2 cellular contexts compared by ENCODE assay signal in the genomic region with DNA sequence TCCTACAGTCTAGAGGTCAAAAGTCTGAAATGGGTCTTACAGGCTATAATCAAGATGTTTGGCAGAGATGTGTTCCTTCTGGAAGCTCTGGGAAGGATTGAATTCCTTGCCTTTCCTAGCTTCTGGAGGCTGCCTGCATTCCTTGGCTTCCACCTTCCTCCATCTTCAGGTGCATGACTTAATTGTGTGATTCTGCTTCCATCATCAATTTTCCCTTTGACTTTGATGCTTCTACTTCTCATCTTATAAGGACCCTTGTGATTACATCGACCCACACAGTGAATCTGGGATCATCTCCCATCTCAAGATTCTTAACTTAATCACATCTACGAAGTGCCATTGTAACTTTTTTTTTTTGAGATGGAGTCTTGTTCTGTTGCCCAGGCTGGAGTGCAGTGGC.
TF ChIP-seq lines count a peak whose summit lies in the region.

No MANE protein-coding gene starts in this region.

TF ChIP-seq in HepG2, 621 proteins besides CTCF, POLR2A, EP300 and RAD21 (continued from another document):
- TF ChIP-seq, protein P1, sequence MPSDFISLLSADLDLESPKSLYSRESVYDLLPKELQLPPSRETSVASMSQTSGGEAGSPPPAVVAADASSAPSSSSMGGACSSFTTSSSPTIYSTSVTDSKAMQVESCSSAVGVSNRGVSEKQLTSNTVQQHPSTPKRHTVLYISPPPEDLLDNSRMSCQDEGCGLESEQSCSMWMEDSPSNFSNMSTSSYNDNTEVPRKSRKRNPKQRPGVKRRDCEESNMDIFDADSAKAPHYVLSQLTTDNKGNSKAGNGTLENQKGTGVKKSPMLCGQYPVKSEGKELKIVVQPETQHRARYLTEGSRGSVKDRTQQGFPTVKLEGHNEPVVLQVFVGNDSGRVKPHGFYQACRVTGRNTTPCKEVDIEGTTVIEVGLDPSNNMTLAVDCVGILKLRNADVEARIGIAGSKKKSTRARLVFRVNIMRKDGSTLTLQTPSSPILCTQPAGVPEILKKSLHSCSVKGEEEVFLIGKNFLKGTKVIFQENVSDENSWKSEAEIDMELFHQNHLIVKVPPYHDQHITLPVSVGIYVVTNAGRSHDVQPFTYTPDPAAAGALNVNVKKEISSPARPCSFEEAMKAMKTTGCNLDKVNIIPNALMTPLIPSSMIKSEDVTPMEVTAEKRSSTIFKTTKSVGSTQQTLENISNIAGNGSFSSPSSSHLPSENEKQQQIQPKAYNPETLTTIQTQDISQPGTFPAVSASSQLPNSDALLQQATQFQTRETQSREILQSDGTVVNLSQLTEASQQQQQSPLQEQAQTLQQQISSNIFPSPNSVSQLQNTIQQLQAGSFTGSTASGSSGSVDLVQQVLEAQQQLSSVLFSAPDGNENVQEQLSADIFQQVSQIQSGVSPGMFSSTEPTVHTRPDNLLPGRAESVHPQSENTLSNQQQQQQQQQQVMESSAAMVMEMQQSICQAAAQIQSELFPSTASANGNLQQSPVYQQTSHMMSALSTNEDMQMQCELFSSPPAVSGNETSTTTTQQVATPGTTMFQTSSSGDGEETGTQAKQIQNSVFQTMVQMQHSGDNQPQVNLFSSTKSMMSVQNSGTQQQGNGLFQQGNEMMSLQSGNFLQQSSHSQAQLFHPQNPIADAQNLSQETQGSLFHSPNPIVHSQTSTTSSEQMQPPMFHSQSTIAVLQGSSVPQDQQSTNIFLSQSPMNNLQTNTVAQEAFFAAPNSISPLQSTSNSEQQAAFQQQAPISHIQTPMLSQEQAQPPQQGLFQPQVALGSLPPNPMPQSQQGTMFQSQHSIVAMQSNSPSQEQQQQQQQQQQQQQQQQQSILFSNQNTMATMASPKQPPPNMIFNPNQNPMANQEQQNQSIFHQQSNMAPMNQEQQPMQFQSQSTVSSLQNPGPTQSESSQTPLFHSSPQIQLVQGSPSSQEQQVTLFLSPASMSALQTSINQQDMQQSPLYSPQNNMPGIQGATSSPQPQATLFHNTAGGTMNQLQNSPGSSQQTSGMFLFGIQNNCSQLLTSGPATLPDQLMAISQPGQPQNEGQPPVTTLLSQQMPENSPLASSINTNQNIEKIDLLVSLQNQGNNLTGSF (CRISPR knock-in tag; IDR thresholded peaks at IDR 0.05) = no peak
- TF ChIP-seq TCF12 (IDR thresholded peaks at IDR 0.05) = no peak
- TF ChIP-seq TCF12 (CRISPR knock-in tag; IDR thresholded peaks at IDR 0.05) = no peak
- TF ChIP-seq, protein P2, sequence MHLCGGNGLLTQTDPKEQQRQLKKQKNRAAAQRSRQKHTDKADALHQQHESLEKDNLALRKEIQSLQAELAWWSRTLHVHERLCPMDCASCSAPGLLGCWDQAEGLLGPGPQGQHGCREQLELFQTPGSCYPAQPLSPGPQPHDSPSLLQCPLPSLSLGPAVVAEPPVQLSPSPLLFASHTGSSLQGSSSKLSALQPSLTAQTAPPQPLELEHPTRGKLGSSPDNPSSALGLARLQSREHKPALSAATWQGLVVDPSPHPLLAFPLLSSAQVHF (CRISPR knock-in tag; IDR thresholded peaks at IDR 0.05) = no peak
- TF ChIP-seq MAFF (IDR thresholded peaks at IDR 0.05; ENCODE audit: low read depth, low read length) = peak; percentile 65
- TF ChIP-seq, protein P3, sequence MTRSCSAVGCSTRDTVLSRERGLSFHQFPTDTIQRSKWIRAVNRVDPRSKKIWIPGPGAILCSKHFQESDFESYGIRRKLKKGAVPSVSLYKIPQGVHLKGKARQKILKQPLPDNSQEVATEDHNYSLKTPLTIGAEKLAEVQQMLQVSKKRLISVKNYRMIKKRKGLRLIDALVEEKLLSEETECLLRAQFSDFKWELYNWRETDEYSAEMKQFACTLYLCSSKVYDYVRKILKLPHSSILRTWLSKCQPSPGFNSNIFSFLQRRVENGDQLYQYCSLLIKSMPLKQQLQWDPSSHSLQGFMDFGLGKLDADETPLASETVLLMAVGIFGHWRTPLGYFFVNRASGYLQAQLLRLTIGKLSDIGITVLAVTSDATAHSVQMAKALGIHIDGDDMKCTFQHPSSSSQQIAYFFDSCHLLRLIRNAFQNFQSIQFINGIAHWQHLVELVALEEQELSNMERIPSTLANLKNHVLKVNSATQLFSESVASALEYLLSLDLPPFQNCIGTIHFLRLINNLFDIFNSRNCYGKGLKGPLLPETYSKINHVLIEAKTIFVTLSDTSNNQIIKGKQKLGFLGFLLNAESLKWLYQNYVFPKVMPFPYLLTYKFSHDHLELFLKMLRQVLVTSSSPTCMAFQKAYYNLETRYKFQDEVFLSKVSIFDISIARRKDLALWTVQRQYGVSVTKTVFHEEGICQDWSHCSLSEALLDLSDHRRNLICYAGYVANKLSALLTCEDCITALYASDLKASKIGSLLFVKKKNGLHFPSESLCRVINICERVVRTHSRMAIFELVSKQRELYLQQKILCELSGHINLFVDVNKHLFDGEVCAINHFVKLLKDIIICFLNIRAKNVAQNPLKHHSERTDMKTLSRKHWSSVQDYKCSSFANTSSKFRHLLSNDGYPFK (CRISPR knock-in tag; IDR thresholded peaks at IDR 0.05; ENCODE audit: borderline replicate concordance) = no peak
- no peak for TF ChIP-seq CEBPG (CRISPR knock-in tag; IDR thresholded peaks at IDR 0.05)
- TF ChIP-seq MATR3 (CRISPR knock-in tag; IDR thresholded peaks at IDR 0.05) = no peak
- TF ChIP-seq MAFK (conservative IDR thresholded peaks at IDR 0.05 in 1 of 2, IDR thresholded peaks at IDR 0.05 in 1 of 2; ENCODE audit: low read length in 2 of 2) = peak; percentile 80 to 81
- no peak for TF ChIP-seq IKZF1 (IDR thresholded peaks at IDR 0.05)

TF ChIP-seq in K562, 482 proteins besides CTCF, POLR2A, EP300 and RAD21 (continued from another document):
- TF ChIP-seq, protein P4, sequence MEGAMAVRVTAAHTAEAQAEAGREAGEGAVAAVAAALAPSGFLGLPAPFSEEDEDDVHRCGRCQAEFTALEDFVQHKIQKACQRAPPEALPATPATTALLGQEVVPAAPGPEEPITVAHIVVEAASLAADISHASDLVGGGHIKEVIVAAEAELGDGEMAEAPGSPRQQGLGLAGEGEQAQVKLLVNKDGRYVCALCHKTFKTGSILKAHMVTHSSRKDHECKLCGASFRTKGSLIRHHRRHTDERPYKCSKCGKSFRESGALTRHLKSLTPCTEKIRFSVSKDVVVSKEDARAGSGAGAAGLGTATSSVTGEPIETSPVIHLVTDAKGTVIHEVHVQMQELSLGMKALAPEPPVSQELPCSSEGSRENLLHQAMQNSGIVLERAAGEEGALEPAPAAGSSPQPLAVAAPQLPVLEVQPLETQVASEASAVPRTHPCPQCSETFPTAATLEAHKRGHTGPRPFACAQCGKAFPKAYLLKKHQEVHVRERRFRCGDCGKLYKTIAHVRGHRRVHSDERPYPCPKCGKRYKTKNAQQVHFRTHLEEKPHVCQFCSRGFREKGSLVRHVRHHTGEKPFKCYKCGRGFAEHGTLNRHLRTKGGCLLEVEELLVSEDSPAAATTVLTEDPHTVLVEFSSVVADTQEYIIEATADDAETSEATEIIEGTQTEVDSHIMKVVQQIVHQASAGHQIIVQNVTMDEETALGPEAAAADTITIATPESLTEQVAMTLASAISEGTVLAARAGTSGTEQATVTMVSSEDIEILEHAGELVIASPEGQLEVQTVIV (CRISPR knock-in tag; IDR thresholded peaks at IDR 0.05; ENCODE audit: borderline replicate concordance) = no peak
- peak; percentile 55 for TF ChIP-seq MAFF (IDR thresholded peaks at IDR 0.05; ENCODE audit: low read length)
- TF ChIP-seq HMGN3 (IDR thresholded peaks at IDR 0.05; ENCODE audit: borderline replicate concordance, extremely low read depth, insufficient read length, low read depth, low read length) = no peak
- TF ChIP-seq, protein P5, sequence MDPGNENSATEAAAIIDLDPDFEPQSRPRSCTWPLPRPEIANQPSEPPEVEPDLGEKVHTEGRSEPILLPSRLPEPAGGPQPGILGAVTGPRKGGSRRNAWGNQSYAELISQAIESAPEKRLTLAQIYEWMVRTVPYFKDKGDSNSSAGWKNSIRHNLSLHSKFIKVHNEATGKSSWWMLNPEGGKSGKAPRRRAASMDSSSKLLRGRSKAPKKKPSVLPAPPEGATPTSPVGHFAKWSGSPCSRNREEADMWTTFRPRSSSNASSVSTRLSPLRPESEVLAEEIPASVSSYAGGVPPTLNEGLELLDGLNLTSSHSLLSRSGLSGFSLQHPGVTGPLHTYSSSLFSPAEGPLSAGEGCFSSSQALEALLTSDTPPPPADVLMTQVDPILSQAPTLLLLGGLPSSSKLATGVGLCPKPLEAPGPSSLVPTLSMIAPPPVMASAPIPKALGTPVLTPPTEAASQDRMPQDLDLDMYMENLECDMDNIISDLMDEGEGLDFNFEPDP (CRISPR knock-in tag; IDR thresholded peaks at IDR 0.05) = no peak
- TF ChIP-seq EZH2 (IDR thresholded peaks at IDR 0.05; ENCODE audit: borderline replicate concordance, low read depth, low read length) = no peak
- TF ChIP-seq ZKSCAN1 (IDR thresholded peaks at IDR 0.05; ENCODE audit: low read depth, low read length) = no peak
- TF ChIP-seq ZNF79 (CRISPR knock-in tag; IDR thresholded peaks at IDR 0.05; ENCODE audit: low read depth) = no peak
- no peak for TF ChIP-seq NR3C1 (CRISPR knock-in tag; IDR thresholded peaks at IDR 0.05)
- no peak for TF ChIP-seq ZFP1 (CRISPR knock-in tag; IDR thresholded peaks at IDR 0.05)
- peak; percentile 19; the same call in 1 of the 2 replicates for TF ChIP-seq MAFG (tag; conservative IDR thresholded peaks at IDR 0.05)
- no peak for TF ChIP-seq BRD4 (IDR thresholded peaks at IDR 0.05)
- TF ChIP-seq ZNF766 (CRISPR knock-in tag; conservative IDR thresholded peaks at IDR 0.05) = no peak
- no peak for TF ChIP-seq CSDE1 (IDR thresholded peaks at IDR 0.05)
- TF ChIP-seq SRSF7 (optimal IDR thresholded peaks at IDR 0.05; ENCODE audit: low read depth, low read length) = no peak
- 0 out of 2 replicates have a peak, but pooled peaks have one; percentile 8 for TF ChIP-seq C11orf30 (IDR thresholded peaks at IDR 0.05; ENCODE audit: low read depth)
- TF ChIP-seq ZNF174 (CRISPR knock-in tag; IDR thresholded peaks at IDR 0.05) = no peak
- TF ChIP-seq ZNF316 (IDR thresholded peaks at IDR 0.05) = peak; percentile 67
- peak; percentile 18; the same call in 1 of the 2 replicates for TF ChIP-seq MAFK (IDR thresholded peaks at IDR 0.05; ENCODE audit: low read length)
- TF ChIP-seq PRPF4 (IDR thresholded peaks at IDR 0.05; ENCODE audit: insufficient read depth, low read depth, low read length, poor library complexity, severe bottlenecking) = no peak
